In genomic region chr16:77169650-77170236, GRCh38 we compare ENCODE assay signal across 7 cellular contexts. TPM values are rescaled to one million over a fixed set of nuclear protein-coding genes. Genes with fewer than 3 reads are reported as not detected.
A peak's percentile ranks its signal among the peaks of the same experiment; 100 is the strongest.
DNase-seq lines count a peak whose midpoint lies in the region; ATAC-seq and TF ChIP-seq lines count a peak whose summit lies in the region.

No MANE protein-coding gene starts in this region.

- TF ChIP-seq CTCF in RWPE2 (IDR thresholded peaks at IDR 0.05; ENCODE audit: poor library complexity, severe bottlenecking) (peak; percentile 58), chondrocyte (IDR thresholded peaks at IDR 0.05) (peak; percentile 71), vagina (IDR thresholded peaks at IDR 0.05) (no peak)

- no peak overlapping the region for H3K27ac ChIP-seq in RWPE2 (ENCODE audit: poor library complexity, severe bottlenecking)
- no peak overlapping the region for H3K27ac ChIP-seq in vagina

- H3K27me3 ChIP-seq in RWPE2 (ENCODE audit: insufficient read depth, poor library complexity, severe bottlenecking) (peaks cover 3% of the 10 kb centered on the region), vagina (no peaks in the 10 kb centered on the region)

- peak; percentile 60 for DNase-seq in ELR (ENCODE audit: low read depth)
- DNase-seq in KBM-7, result peak; percentile 54
- no peak for DNase-seq in RWPE2 (ENCODE audit: low spot score)
- DNase-seq in chondrocyte (ENCODE audit: low spot score), result no peak
- no peak for DNase-seq in naive B cell
- DNase-seq in vagina (ENCODE audit: extremely low spot score in 2 of 2), result no peak

- intact Hi-C loops in vagina (cut with DNase I), result loop anchor here (5.0 kb wide), 1 partner anchor 1372 kb away; no protein-coding TSS in a partner anchor

- H3K4me3 Mint-ChIP-seq in chondrocyte (ENCODE audit: unreplicated experiment), result no peak overlapping the region
- no peak overlapping the region for H3K4me3 Mint-ChIP-seq in naive B cell

- TF ChIP-seq POLR2A in vagina (IDR thresholded peaks at IDR 0.05), result no peak

- H3K4me3 ChIP-seq in RWPE2 (ENCODE audit: severe bottlenecking) (no peak overlapping the region), vagina (no peak overlapping the region)

- in situ Hi-C loops in KBM-7 (cut with MboI; ENCODE audit: low pct_unique_long_range_greater_than_20kb, low sequenced_read_pairs), result loop anchor here (25.0 kb wide), 1 partner anchor 1382 kb away; no protein-coding TSS in a partner anchor

- H3K4me1 ChIP-seq in RWPE2 (ENCODE audit: insufficient read depth, poor library complexity, severe bottlenecking), result peaks cover 3% of the 10 kb centered on the region
- no peaks in the 10 kb centered on the region for H3K4me1 ChIP-seq in vagina

- H3K27ac Mint-ChIP-seq in chondrocyte (ENCODE audit: unreplicated experiment), result no peak overlapping the region
- no peak overlapping the region for H3K27ac Mint-ChIP-seq in naive B cell

- peaks cover 50% of the 10 kb centered on the region for H3K27me3 Mint-ChIP-seq in chondrocyte (ENCODE audit: low read depth)
- H3K27me3 Mint-ChIP-seq in naive B cell, result peaks cover 41 to 55% (median 50%) of the 10 kb centered on the region in 3 donors

- peak; percentile 69 for ATAC-seq in GM19463 (IDR thresholded peaks at IDR 0.05; ENCODE audit: unreplicated experiment)
- peak; percentile 54; the same call in 1 of the 3 replicates for ATAC-seq in RWPE2 (ENCODE audit: low read depth)
- ATAC-seq in naive B cell (ENCODE audit: low read depth in 2 of 2), result peak; percentile 38 to 58

- H3K4me1 Mint-ChIP-seq in chondrocyte (ENCODE audit: low read depth) (no peaks in the 10 kb centered on the region), naive B cell (no peaks in the 10 kb centered on the region)

- H3K9me3 ChIP-seq in RWPE2 (ENCODE audit: severe bottlenecking) (no peaks in the 10 kb centered on the region), vagina (no peaks in the 10 kb centered on the region)

- H3K36me3 ChIP-seq in RWPE2 (ENCODE audit: low read depth), result no peaks in the 10 kb centered on the region
- no peaks in the 10 kb centered on the region for H3K36me3 ChIP-seq in vagina

- H3K9me3 Mint-ChIP-seq in chondrocyte (ENCODE audit: low read depth) (no peaks in the 10 kb centered on the region), naive B cell (no peaks in the 10 kb centered on the region)

- H3K36me3 Mint-ChIP-seq in chondrocyte (ENCODE audit: low read depth) (no peaks in the 10 kb centered on the region), naive B cell (no peaks in the 10 kb centered on the region)

RNA-seq across cellular contexts. Expression of gene MON1B, which starts 21.2 kb away (rescaled TPM):
- total RNA-seq in chondrocyte, result 26.9 to 34.3 TPM (median 27.5 TPM) in 3 replicates
- polyA plus RNA-seq in naive B cell (ENCODE audit: low read depth in 6 of 6), result 10 to 100 TPM; 12.6 to 45.4 (median 33.1) TPM
- total RNA-seq in vagina, result 28.2 TPM

RNA-seq across cellular contexts. Expression of gene SYCE1L, which starts 29.5 kb away (rescaled TPM):
- total RNA-seq in chondrocyte (3.1 to 4.0 TPM (median 3.9 TPM) in 3 replicates), vagina (4.2 TPM)
- under 1 TPM in 3 of 6 donors, not detected in 3; 0.45 to 1.00 (median 0.59) TPM for polyA plus RNA-seq in naive B cell (ENCODE audit: low read depth in 6 of 6)

Comparison
In these comparisons a context has a peak if more than half of its experiments do, and no peak if none do; other contexts are left out.
1. DNase-seq: peak in ELR (single experiment) and KBM-7 (single experiment); none in RWPE2 (single experiment), chondrocyte (single experiment), naive B cell (single experiment) and vagina (0 of 2).
2. CTCF ChIP-seq: peak in RWPE2 (single experiment) and chondrocyte (single experiment); none in vagina (0 of 3).
3. Peak in every context shown above with its lines, with median percentiles within 50 percentile points of each other: ATAC-seq.